14 cellular contexts compared by ENCODE assay signal in genomic region chr9:128716581-128717254, GRCh38.
"Had no signal": no experiment of that assay in that cellular context is flagged by ENCODE, and none has a peak within 500 bp of the region (broad histone marks: within the 10 kb centered on the region; RNA-seq: fewer than 3 reads in every experiment).

No MANE protein-coding gene starts in this region.

- H3K36me3 ChIP-seq: prostate gland, thyroid gland, vagina had no signal

- H3K9me3 ChIP-seq: gastroesophageal sphincter, prostate gland, thyroid gland, vagina had no signal

- H3K4me1 ChIP-seq: gastroesophageal sphincter, prostate gland, thyroid gland, vagina had no signal

- DNase-seq: activated CD4-positive, alpha-beta T cell treated with anti-CD3 and anti-CD28 coated beads, Interleukin-2, amount 10 ng/mL, durations not matched to agents 7 days and 5 days; activated CD4-positive, CD25-positive, alpha-beta regulatory T cell; activated naive CD4-positive, alpha-beta T cell treated with anti-CD3 and anti-CD28 coated beads, Interleukin-2, amount 50 U/mL, for 16 hours; effector memory CD8-positive, alpha-beta T cell; naive thymus-derived CD4-positive, alpha-beta T cell; stimulated activated CD4-positive, alpha-beta T cell treated with anti-CD3 and anti-CD28 coated beads, Interleukin-4, amount 100 ng/mL, for 1 hour; T-helper 17 cell; thyroid gland had no signal

- ATAC-seq: effector memory CD8-positive, alpha-beta T cell; gastroesophageal sphincter; naive thymus-derived CD4-positive, alpha-beta T cell; sciatic nerve; T-helper 17 cell had no signal

- H3K4me3 ChIP-seq: gastroesophageal sphincter, lung, prostate gland, thyroid gland, vagina had no signal

- H3K27me3 ChIP-seq: gastroesophageal sphincter, thyroid gland, vagina had no signal

- H3K27ac ChIP-seq: epithelial cell of prostate, gastroesophageal sphincter, prostate gland, thyroid gland, vagina had no signal
